In the genomic region with DNA sequence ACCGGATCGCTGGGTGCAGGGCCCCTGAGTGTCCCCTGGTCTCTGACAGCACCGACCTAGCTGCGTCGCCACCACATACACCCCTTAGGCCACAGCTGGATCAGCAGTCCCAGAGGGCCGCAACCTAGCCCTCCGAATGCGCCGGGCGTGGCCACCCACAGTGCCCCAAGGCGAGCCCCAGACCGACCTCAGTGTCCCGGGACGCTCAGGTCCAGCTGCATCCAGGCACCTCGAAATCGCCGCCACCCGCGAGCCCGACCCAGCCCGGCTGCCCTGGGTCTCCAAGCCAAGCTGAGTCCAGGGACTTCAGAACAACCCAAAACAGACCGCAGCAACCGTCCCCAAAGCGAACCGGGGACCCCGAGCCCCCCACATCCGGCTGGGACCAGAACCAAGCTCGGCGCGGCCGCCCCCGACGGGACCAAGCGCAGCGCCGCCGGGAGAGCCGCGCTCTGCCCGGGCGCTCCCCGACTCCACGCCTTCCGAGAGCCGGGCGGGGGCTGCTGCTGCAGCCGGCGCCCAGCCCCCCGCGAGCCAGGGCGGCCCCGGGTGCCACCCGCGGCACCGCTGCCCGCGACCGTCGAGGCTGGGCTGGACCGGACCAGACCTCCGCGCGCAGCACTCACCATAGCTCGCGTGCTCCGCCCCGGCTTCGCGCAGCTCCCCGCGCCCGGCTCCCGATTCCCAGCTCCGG, we compare ENCODE assay signal across 8 cellular contexts. TPM values are rescaled to one million over a fixed set of nuclear protein-coding genes. Genes with fewer than 3 reads are reported as not detected.
DNase-seq lines count a peak whose midpoint lies in the region; ATAC-seq and TF ChIP-seq lines count a peak whose summit lies in the region.

No MANE protein-coding gene starts in this region.

- no peak overlapping the region for H3K27ac Mint-ChIP-seq in GM23338

- H3K36me3 ChIP-seq in GM23338 (ENCODE audit: insufficient read depth) (no peaks in the 10 kb centered on the region), esophagus (ENCODE audit: control insufficient read depth in 2 of 2, insufficient read depth in 2 of 2, low read length in 1 of 2) (no peaks in the 10 kb centered on the region)

- WGBS in esophagus, 2 donors: 1 to 3% methylated on average over 53 to 74 of the region's 74 CpGs

- H3K4me3 ChIP-seq in GM23338 (peak overlapping the region; percentile 87), esophagus (ENCODE audit: low read depth in 1 of 2, low read length in 2 of 2) (peak overlapping the region; percentile 72 to 74)

- H3F3A ChIP-seq in GM23338 (replicated peaks; ENCODE audit: low read depth): no peaks in the 10 kb centered on the region

- H3K27ac ChIP-seq in GM23338 (ENCODE audit: low read depth) (no peak overlapping the region), esophagus (ENCODE audit: low read depth in 2 of 2, low read length in 1 of 2) (peak overlapping the region; percentile 71 to 78)

- H4K20me1 ChIP-seq in GM23338 (replicated peaks; ENCODE audit: insufficient read depth): peaks cover 10% of the 10 kb centered on the region

- no peaks in the 10 kb centered on the region for H3K9me3 Mint-ChIP-seq in GM23338

- peaks cover 24% of the 10 kb centered on the region for H3K27me3 Mint-ChIP-seq in GM23338 (ENCODE audit: insufficient read depth, low read depth, poor library complexity)

- H3K4me1 Mint-ChIP-seq in GM23338: peaks cover 15% of the 10 kb centered on the region

- H3K9me3 ChIP-seq in esophagus (ENCODE audit: control insufficient read depth in 2 of 2, insufficient read depth in 1 of 2, low read depth in 1 of 2, low read length in 1 of 2): no peaks in the 10 kb centered on the region

- TF ChIP-seq CTCF in GM10266 (IDR thresholded peaks at IDR 0.05; ENCODE audit: control insufficient read depth, insufficient read depth, low read depth, missing control alignments) (no peak), GM23338 (conservative IDR thresholded peaks at IDR 0.05; ENCODE audit: low read depth in 2 of 2) (no peak), omental fat pad (IDR thresholded peaks at IDR 0.05) (no peak)

- DNase-seq in GM10266 (ENCODE audit: extremely low spot score) (peak; percentile 46), GM23338 (ENCODE audit: low spot score) (peak; percentile 45), RPMI7951 (ENCODE audit: low read depth) (peak; percentile 44), omental fat pad (ENCODE audit: low spot score) (no peak), ecto neural progenitor cell (ENCODE audit: low spot score) (no peak), NCI-H82 treated with DMSO at 0.1 percent for 48 hours (lab: John Stamatoyannopoulos, UW; ENCODE audit: unreplicated experiment) (no peak), mesenteric fat pad (ENCODE audit: low spot score) (no peak)

- H3K9me2 ChIP-seq in GM23338 (ENCODE audit: insufficient read depth): no peaks in the 10 kb centered on the region

- H3K27me3 ChIP-seq in GM23338 (ENCODE audit: insufficient read depth) (peaks cover 32% of the 10 kb centered on the region), esophagus (ENCODE audit: control insufficient read depth in 1 of 2, insufficient read depth in 2 of 2, low read length in 2 of 2) (no peaks in the 10 kb centered on the region)

- H3K4me1 ChIP-seq in GM23338 (ENCODE audit: insufficient read depth) (peaks cover 17% of the 10 kb centered on the region), esophagus (ENCODE audit: control insufficient read depth in 2 of 2, insufficient read depth in 2 of 2, low read length in 1 of 2) (peaks cover 2 to 9% of the 10 kb centered on the region in 2 donors)

- H3K79me2 ChIP-seq in GM23338 (replicated peaks; ENCODE audit: insufficient read depth): peaks cover 33% of the 10 kb centered on the region

- peak overlapping the region; percentile 92 for H3K4me2 ChIP-seq in GM23338

- peak overlapping the region; percentile 81 for H3K4me3 Mint-ChIP-seq in GM23338

- ATAC-seq in GM23338 (peak; percentile 50), omental fat pad (ENCODE audit: low FRiP score) (peak; percentile 60)

- H3K36me3 Mint-ChIP-seq in GM23338 (ENCODE audit: low read depth): no peaks in the 10 kb centered on the region

- peak overlapping the region; percentile 88; the same call in 1 of the 2 replicates for H2AFZ ChIP-seq in GM23338

TF ChIP-seq in GM23338, 12 proteins besides CTCF, POLR2A, EP300 and RAD21:
- no peak for TF ChIP-seq ZNF114 (CRISPR knock-in tag; IDR thresholded peaks at IDR 0.05)

RNA-seq across cellular contexts. Expression of a gene that starts 54.6 kb away (rescaled TPM):
- total RNA-seq in GM23338 (2014; rRNA removed; shearing (Covaris generic)): 45.0 and 48.0 TPM in 2 replicates
- polyA plus RNA-seq in GM23338 (2016; fragmentation: Nextera tagmentation; extraction: Ambion mirVana) (10.4 and 11.0 TPM in 2 replicates), esophagus (10 to 100 TPM; 12.4 to 14.2 TPM)
- 112 and 131 TPM in 2 replicates for total RNA-seq in RPMI7951 (2014; rRNA removed; shearing (Covaris generic))
- total RNA-seq in omental fat pad (100 to 1,000 TPM in 2 of 4 donors, 10 to 100 TPM in 2; 43.5 to 158 (median 114) TPM), mesenteric fat pad (156 TPM)

Comparison
In these comparisons a context has a peak if more than half of its experiments do, and no peak if none do; other contexts are left out.
1. DNase-seq: peak in GM10266 (single experiment), GM23338 (single experiment) and RPMI7951 (single experiment); none in omental fat pad (single experiment), ecto neural progenitor cell (single experiment), NCI-H82 treated with DMSO at 0.1 percent for 48 hours (single experiment) and mesenteric fat pad (single experiment).